Comparison of ENCODE assay signal across 8 cellular contexts in genomic region chr2:151290467-151290866, GRCh38. TPM values are rescaled to one million over a fixed set of nuclear protein-coding genes. Genes with fewer than 3 reads are reported as not detected.
A peak's percentile ranks its signal among the peaks of the same experiment; 100 is the strongest.
DNase-seq lines count a peak whose midpoint lies in the region; ATAC-seq and TF ChIP-seq lines count a peak whose summit lies in the region.

No MANE protein-coding gene starts in this region.

- DNase-seq in GM06990 (ENCODE audit: extremely low read depth, insufficient read length), result no peak
- DNase-seq in SJSA1 (ENCODE audit: low read depth in 1 of 2, low spot score in 2 of 2), result no peak
- DNase-seq in esophagus muscularis mucosa (ENCODE audit: extremely low spot score), result no peak
- no peak for DNase-seq in sciatic nerve (ENCODE audit: low spot score)
- DNase-seq in SHP77 treated with DMSO at 0.1 percent for 48 hours (lab: John Stamatoyannopoulos, UW), result no peak
- no peak for DNase-seq in SHP77 (lab: John Stamatoyannopoulos, UW)

- ATAC-seq in sciatic nerve (peak; percentile 15), GM19023 (IDR thresholded peaks at IDR 0.05; ENCODE audit: unreplicated experiment) (no peak), HG03175 (IDR thresholded peaks at IDR 0.05; ENCODE audit: unreplicated experiment) (no peak)

- TF ChIP-seq CTCF in GM06990 (IDR thresholded peaks at IDR 0.05; ENCODE audit: insufficient read depth, low read length, poor library complexity, severe bottlenecking), result no peak
- TF ChIP-seq CTCF in esophagus muscularis mucosa (IDR thresholded peaks at IDR 0.05), result no peak

- H3K4me3 ChIP-seq in GM06990 (replicated peaks; ENCODE audit: low read depth, low read length) (peak overlapping the region; percentile 84), SJSA1 (peak overlapping the region; percentile 89), esophagus muscularis mucosa (peak overlapping the region; percentile 79 to 90 (median 84))

- WGBS in esophagus muscularis mucosa, result 82% methylated on average over 2 of the region's 2 CpGs

- no peak for TF ChIP-seq EP300 in esophagus muscularis mucosa (IDR thresholded peaks at IDR 0.05)

- peaks cover 10% of the 10 kb centered on the region for H3K4me1 ChIP-seq in SJSA1 (replicated peaks)
- peaks cover 8 to 37% (median 18%) of the 10 kb centered on the region in 4 donors for H3K4me1 ChIP-seq in esophagus muscularis mucosa

- no peak for TF ChIP-seq POLR2A in esophagus muscularis mucosa (IDR thresholded peaks at IDR 0.05; ENCODE audit: low read depth)

- H3K9me3 ChIP-seq in SJSA1 (replicated peaks) (no peaks in the 10 kb centered on the region), esophagus muscularis mucosa (no peaks in the 10 kb centered on the region)

- H3K27me3 ChIP-seq in GM06990 (replicated peaks; ENCODE audit: control insufficient read depth, insufficient read depth, low read length) (no peaks in the 10 kb centered on the region), SJSA1 (replicated peaks) (no peaks in the 10 kb centered on the region), esophagus muscularis mucosa (no peaks in the 10 kb centered on the region)

- peak overlapping the region; percentile 95 for H3K27ac ChIP-seq in SJSA1
- H3K27ac ChIP-seq in esophagus muscularis mucosa (replicated peaks in 1 of 4), result peak overlapping the region; percentile 93 to 96 (median 94)

- H3K36me3 ChIP-seq in GM06990 (ENCODE audit: control insufficient read depth, insufficient read depth, low read length) (no peaks in the 10 kb centered on the region), SJSA1 (peaks cover 7% of the 10 kb centered on the region), esophagus muscularis mucosa (no peaks in the 10 kb centered on the region)

- intact Hi-C loops in esophagus muscularis mucosa (cut with DNase I) (no loop called here), sciatic nerve (cut with DNase I) (no loop called here)

RNA-seq across cellular contexts. Expression of gene NMI, which starts 1.0 kb away (rescaled TPM):
- 15.3 and 25.8 TPM in 2 replicates for total RNA-seq in SJSA1 (2014; rRNA removed; shearing (Covaris generic))
- total RNA-seq in esophagus muscularis mucosa (10 to 100 TPM in 2 of 4 donors, 1 to 10 TPM in 2; 8.3 to 12.0 (median 10.1) TPM), sciatic nerve (15.8 TPM)

RNA-seq across cellular contexts. Expression of gene RBM43, which starts 28.8 kb away (rescaled TPM):
- total RNA-seq in SJSA1 (2014; rRNA removed; shearing (Covaris generic)), result 1.7 and 3.7 TPM in 2 replicates
- total RNA-seq in esophagus muscularis mucosa (1 to 10 TPM; 3.3 to 8.3 (median 5.0) TPM), sciatic nerve (23.7 TPM)
